2 cellular contexts compared by ENCODE assay signal in the genomic region with DNA sequence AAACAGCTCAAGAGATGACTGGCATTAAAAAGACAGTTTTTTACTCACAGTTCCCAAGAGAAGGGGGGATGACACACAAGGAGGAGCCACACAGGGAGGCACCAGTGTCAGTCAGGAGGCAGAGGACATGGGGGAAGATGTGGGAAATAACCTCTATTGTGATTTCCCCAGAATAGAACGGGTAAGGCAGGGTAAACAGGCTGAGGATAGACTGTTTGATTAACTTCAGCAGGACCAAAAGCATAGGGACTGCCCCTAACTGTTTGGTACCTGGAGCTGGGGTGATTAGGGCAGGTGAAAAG.
TF ChIP-seq lines count a peak whose summit lies in the region.

No MANE protein-coding gene starts in this region.

TF ChIP-seq in GM23338, 12 proteins besides CTCF, POLR2A, EP300 and RAD21 (continued from another document):
- TF ChIP-seq, protein P1, sequence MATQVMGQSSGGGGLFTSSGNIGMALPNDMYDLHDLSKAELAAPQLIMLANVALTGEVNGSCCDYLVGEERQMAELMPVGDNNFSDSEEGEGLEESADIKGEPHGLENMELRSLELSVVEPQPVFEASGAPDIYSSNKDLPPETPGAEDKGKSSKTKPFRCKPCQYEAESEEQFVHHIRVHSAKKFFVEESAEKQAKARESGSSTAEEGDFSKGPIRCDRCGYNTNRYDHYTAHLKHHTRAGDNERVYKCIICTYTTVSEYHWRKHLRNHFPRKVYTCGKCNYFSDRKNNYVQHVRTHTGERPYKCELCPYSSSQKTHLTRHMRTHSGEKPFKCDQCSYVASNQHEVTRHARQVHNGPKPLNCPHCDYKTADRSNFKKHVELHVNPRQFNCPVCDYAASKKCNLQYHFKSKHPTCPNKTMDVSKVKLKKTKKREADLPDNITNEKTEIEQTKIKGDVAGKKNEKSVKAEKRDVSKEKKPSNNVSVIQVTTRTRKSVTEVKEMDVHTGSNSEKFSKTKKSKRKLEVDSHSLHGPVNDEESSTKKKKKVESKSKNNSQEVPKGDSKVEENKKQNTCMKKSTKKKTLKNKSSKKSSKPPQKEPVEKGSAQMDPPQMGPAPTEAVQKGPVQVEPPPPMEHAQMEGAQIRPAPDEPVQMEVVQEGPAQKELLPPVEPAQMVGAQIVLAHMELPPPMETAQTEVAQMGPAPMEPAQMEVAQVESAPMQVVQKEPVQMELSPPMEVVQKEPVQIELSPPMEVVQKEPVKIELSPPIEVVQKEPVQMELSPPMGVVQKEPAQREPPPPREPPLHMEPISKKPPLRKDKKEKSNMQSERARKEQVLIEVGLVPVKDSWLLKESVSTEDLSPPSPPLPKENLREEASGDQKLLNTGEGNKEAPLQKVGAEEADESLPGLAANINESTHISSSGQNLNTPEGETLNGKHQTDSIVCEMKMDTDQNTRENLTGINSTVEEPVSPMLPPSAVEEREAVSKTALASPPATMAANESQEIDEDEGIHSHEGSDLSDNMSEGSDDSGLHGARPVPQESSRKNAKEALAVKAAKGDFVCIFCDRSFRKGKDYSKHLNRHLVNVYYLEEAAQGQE (IDR thresholded peaks at IDR 0.05; ENCODE audit: unreplicated experiment), result no peak
- no peak for TF ChIP-seq ETS1 (IDR thresholded peaks at IDR 0.05)
- TF ChIP-seq, protein P2, sequence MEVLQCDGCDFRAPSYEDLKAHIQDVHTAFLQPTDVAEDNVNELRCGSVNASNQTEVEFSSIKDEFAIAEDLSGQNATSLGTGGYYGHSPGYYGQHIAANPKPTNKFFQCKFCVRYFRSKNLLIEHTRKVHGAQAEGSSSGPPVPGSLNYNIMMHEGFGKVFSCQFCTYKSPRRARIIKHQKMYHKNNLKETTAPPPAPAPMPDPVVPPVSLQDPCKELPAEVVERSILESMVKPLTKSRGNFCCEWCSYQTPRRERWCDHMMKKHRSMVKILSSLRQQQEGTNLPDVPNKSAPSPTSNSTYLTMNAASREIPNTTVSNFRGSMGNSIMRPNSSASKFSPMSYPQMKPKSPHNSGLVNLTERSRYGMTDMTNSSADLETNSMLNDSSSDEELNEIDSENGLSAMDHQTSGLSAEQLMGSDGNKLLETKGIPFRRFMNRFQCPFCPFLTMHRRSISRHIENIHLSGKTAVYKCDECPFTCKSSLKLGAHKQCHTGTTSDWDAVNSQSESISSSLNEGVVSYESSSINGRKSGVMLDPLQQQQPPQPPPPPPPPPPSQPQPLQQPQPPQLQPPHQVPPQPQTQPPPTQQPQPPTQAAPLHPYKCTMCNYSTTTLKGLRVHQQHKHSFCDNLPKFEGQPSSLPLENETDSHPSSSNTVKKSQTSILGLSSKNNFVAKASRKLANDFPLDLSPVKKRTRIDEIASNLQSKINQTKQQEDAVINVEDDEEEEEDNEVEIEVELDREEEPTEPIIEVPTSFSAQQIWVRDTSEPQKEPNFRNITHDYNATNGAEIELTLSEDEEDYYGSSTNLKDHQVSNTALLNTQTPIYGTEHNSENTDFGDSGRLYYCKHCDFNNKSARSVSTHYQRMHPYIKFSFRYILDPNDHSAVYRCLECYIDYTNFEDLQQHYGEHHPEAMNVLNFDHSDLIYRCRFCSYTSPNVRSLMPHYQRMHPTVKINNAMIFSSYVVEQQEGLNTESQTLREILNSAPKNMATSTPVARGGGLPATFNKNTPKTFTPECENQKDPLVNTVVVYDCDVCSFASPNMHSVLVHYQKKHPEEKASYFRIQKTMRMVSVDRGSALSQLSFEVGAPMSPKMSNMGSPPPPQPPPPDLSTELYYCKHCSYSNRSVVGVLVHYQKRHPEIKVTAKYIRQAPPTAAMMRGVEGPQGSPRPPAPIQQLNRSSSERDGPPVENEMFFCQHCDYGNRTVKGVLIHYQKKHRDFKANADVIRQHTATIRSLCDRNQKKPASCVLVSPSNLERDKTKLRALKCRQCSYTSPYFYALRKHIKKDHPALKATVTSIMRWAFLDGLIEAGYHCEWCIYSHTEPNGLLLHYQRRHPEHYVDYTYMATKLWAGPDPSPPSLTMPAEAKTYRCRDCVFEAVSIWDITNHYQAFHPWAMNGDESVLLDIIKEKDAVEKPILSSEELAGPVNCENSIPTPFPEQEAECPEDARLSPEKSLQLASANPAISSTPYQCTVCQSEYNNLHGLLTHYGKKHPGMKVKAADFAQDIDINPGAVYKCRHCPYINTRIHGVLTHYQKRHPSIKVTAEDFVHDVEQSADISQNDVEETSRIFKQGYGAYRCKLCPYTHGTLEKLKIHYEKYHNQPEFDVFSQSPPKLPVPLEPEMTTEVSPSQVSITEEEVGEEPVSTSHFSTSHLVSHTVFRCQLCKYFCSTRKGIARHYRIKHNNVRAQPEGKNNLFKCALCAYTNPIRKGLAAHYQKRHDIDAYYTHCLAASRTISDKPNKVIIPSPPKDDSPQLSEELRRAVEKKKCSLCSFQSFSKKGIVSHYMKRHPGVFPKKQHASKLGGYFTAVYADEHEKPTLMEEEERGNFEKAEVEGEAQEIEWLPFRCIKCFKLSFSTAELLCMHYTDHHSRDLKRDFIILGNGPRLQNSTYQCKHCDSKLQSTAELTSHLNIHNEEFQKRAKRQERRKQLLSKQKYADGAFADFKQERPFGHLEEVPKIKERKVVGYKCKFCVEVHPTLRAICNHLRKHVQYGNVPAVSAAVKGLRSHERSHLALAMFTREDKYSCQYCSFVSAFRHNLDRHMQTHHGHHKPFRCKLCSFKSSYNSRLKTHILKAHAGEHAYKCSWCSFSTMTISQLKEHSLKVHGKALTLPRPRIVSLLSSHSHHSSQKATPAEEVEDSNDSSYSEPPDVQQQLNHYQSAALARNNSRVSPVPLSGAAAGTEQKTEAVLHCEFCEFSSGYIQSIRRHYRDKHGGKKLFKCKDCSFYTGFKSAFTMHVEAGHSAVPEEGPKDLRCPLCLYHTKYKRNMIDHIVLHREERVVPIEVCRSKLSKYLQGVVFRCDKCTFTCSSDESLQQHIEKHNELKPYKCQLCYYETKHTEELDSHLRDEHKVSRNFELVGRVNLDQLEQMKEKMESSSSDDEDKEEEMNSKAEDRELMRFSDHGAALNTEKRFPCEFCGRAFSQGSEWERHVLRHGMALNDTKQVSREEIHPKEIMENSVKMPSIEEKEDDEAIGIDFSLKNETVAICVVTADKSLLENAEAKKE (CRISPR knock-in tag; IDR thresholded peaks at IDR 0.05), result no peak
- no peak for TF ChIP-seq JUNB (IDR thresholded peaks at IDR 0.05; ENCODE audit: unreplicated experiment)
- TF ChIP-seq ZNF331 (CRISPR knock-in tag; IDR thresholded peaks at IDR 0.05; ENCODE audit: low read depth), result no peak

TF ChIP-seq in GM12878, 131 proteins besides CTCF, POLR2A, EP300 and RAD21 (continued from another document):
- TF ChIP-seq, protein P3, sequence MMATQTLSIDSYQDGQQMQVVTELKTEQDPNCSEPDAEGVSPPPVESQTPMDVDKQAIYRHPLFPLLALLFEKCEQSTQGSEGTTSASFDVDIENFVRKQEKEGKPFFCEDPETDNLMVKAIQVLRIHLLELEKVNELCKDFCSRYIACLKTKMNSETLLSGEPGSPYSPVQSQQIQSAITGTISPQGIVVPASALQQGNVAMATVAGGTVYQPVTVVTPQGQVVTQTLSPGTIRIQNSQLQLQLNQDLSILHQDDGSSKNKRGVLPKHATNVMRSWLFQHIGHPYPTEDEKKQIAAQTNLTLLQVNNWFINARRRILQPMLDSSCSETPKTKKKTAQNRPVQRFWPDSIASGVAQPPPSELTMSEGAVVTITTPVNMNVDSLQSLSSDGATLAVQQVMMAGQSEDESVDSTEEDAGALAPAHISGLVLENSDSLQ (IDR thresholded peaks at IDR 0.05), result peak; percentile 17; the same call in 1 of the 2 replicates
- TF ChIP-seq NFXL1 (IDR thresholded peaks at IDR 0.05; ENCODE audit: borderline replicate concordance), result no peak
